Comparison of ENCODE assay signal across 11 cellular contexts in genomic region chr17:68377771-68378201, GRCh38.
A peak's percentile ranks its signal among the peaks of the same experiment; 100 is the strongest.
DNase-seq lines count a peak whose midpoint lies in the region; ATAC-seq and TF ChIP-seq lines count a peak whose summit lies in the region.
"Had no signal": no experiment of that assay in that cellular context is flagged by ENCODE, and none has a peak within 500 bp of the region (broad histone marks: within the 10 kb centered on the region; RNA-seq: fewer than 3 reads in every experiment).

No MANE protein-coding gene starts in this region.

- H3K4me1 Mint-ChIP-seq in stimulated activated naive B cell treated with anti-CD40 and anti-IgM and Interleukin-4, amounts not matched to agents 10 μg/mL and 1 μg/mL and 100 μg/mL, for 72 hours: no peaks in the 10 kb centered on the region

- intact Hi-C loops in heart left ventricle (cut with DNase I): loop anchor here in 3 of 10 donors (2.0 to 10.0 kb wide), 3 partner anchors 21 to 85 kb away; partner anchors contain the start of genes ARSG (in 3 of the 3) and SLC16A6 (in 3 of the 3)
- intact Hi-C loops in left ventricle myocardium superior (cut with micrococcal nuclease): no loop called here
- intact Hi-C loops in colonic mucosa (cut with DNase I): no loop called here
- intact Hi-C loops in transverse colon (cut with DNase I; ENCODE audit: low total_unique reads): no loop called here

- H3K36me3 Mint-ChIP-seq in stimulated activated naive B cell treated with anti-CD40 and anti-IgM and Interleukin-4, amounts not matched to agents 10 μg/mL and 1 μg/mL and 100 μg/mL, for 72 hours: peaks cover 0 to 5% of the 10 kb centered on the region in 2 donors

- ATAC-seq in heart left ventricle (no peak), left ventricle myocardium superior (no peak)
- ATAC-seq in stimulated activated naive B cell treated with anti-CD40 and anti-IgM and Interleukin-4, amounts not matched to agents 10 μg/mL and 1 μg/mL and 100 μg/mL, for 72 hours (replicated peaks): no peak

- TF ChIP-seq POLR2A in heart left ventricle (IDR thresholded peaks at IDR 0.05): no peak
- no peak for TF ChIP-seq POLR2A in transverse colon (IDR thresholded peaks at IDR 0.05)

- DNase-seq in heart left ventricle (peak in 1 of 5 donors; percentile 26), left ventricle myocardium superior (no peak), colonic mucosa (no peak), transverse colon (no peak), NCI-H774 (lab: John Stamatoyannopoulos, UW) (no peak), NCI-H1092 (lab: John Stamatoyannopoulos, UW) (no peak)
- no peak for DNase-seq in stimulated activated naive B cell treated with anti-CD40 and anti-IgM and Interleukin-4, amounts not matched to agents 10 μg/mL and 1 μg/mL and 100 μg/mL, for 72 hours
- DNase-seq: activated CD4-positive, alpha-beta T cell treated with anti-CD3 and anti-CD28 coated beads, Interleukin-2, amount 10 ng/mL, durations not matched to agents 7 days and 5 days; glutamatergic neuron; OCI-M1 had no signal

- no peak overlapping the region for H3K4me3 Mint-ChIP-seq in stimulated activated naive B cell treated with anti-CD40 and anti-IgM and Interleukin-4, amounts not matched to agents 10 μg/mL and 1 μg/mL and 100 μg/mL, for 72 hours
- H3K4me3 Mint-ChIP-seq: activated CD4-positive, alpha-beta T cell treated with anti-CD3 and anti-CD28 coated beads, Interleukin-2, amount 10 ng/mL, durations not matched to agents 7 days and 5 days had no signal

- H3K36me3 ChIP-seq in heart left ventricle (no peaks in the 10 kb centered on the region), colonic mucosa (no peaks in the 10 kb centered on the region), muscle layer of duodenum (ENCODE audit: control insufficient read depth in 1 of 2, insufficient read depth in 2 of 2, low read length in 2 of 2) (peaks cover 0 to 12% of the 10 kb centered on the region in 2 donors), transverse colon (no peaks in the 10 kb centered on the region)

- H3K9me3 ChIP-seq in heart left ventricle: no peaks in the 10 kb centered on the region
- no peaks in the 10 kb centered on the region for H3K9me3 ChIP-seq in colonic mucosa
- H3K9me3 ChIP-seq in muscle layer of duodenum (ENCODE audit: control insufficient read depth in 1 of 2, low read length in 2 of 2): no peaks in the 10 kb centered on the region
- H3K9me3 ChIP-seq in transverse colon: no peaks in the 10 kb centered on the region

- H3K4me1 ChIP-seq in heart left ventricle (peaks cover 7 to 52% (median 33%) of the 10 kb centered on the region in 12 donors), colonic mucosa (no peaks in the 10 kb centered on the region), muscle layer of duodenum (ENCODE audit: control insufficient read depth in 1 of 2, insufficient read depth in 2 of 2, low read length in 2 of 2) (no peaks in the 10 kb centered on the region), transverse colon (peaks cover 0 to 18% (median 2%) of the 10 kb centered on the region in 4 donors)

- peaks cover 0 to 13% of the 10 kb centered on the region in 2 donors for H3K27me3 Mint-ChIP-seq in stimulated activated naive B cell treated with anti-CD40 and anti-IgM and Interleukin-4, amounts not matched to agents 10 μg/mL and 1 μg/mL and 100 μg/mL, for 72 hours
- H3K27me3 Mint-ChIP-seq: activated CD4-positive, alpha-beta T cell treated with anti-CD3 and anti-CD28 coated beads, Interleukin-2, amount 10 ng/mL, durations not matched to agents 7 days and 5 days had no signal

- WGBS in heart left ventricle, 4 donors: 37 to 62% (median 49%) methylated on average over 4 to 5 of the region's 5 CpGs
- WGBS in transverse colon (ENCODE audit: low coverage in 1 of 2), 2 donors: 73% methylated on average over 5 of the region's 5 CpGs; no CpG with 5 or more reads in 1 of the 2 donors

- H3K4me3 ChIP-seq in heart left ventricle (peak overlapping the region in 7 of 12 donors; percentile 8 to 31 (median 17)), colonic mucosa (no peak overlapping the region), muscle layer of duodenum (ENCODE audit: low read depth in 1 of 2, low read length in 2 of 2) (peak overlapping the region in 1 of 2 donors; percentile 15), transverse colon (no peak overlapping the region)

- no peak overlapping the region for H3K27ac Mint-ChIP-seq in stimulated activated naive B cell treated with anti-CD40 and anti-IgM and Interleukin-4, amounts not matched to agents 10 μg/mL and 1 μg/mL and 100 μg/mL, for 72 hours
- H3K27ac Mint-ChIP-seq: activated CD4-positive, alpha-beta T cell treated with anti-CD3 and anti-CD28 coated beads, Interleukin-2, amount 10 ng/mL, durations not matched to agents 7 days and 5 days had no signal

- H3K27ac ChIP-seq in heart left ventricle: peak overlapping the region; percentile 87 to 99 (median 96)
- peak overlapping the region; percentile 53 for H3K27ac ChIP-seq in colonic mucosa
- H3K27ac ChIP-seq in muscle layer of duodenum (ENCODE audit: low read length): peak overlapping the region; percentile 87
- peak overlapping the region; percentile 72 to 88 (median 82) for H3K27ac ChIP-seq in transverse colon

- TF ChIP-seq EP300 in transverse colon (IDR thresholded peaks at IDR 0.05; ENCODE audit: low read depth): no peak

- H3K27me3 ChIP-seq in heart left ventricle (no peaks in the 10 kb centered on the region), colonic mucosa (no peaks in the 10 kb centered on the region), muscle layer of duodenum (ENCODE audit: low read depth, low read length) (no peaks in the 10 kb centered on the region), transverse colon (no peaks in the 10 kb centered on the region)

- no peaks in the 10 kb centered on the region for H3K9me3 Mint-ChIP-seq in stimulated activated naive B cell treated with anti-CD40 and anti-IgM and Interleukin-4, amounts not matched to agents 10 μg/mL and 1 μg/mL and 100 μg/mL, for 72 hours
- H3K9me3 Mint-ChIP-seq: activated CD4-positive, alpha-beta T cell treated with anti-CD3 and anti-CD28 coated beads, Interleukin-2, amount 10 ng/mL, durations not matched to agents 7 days and 5 days had no signal

- TF ChIP-seq CTCF in heart left ventricle (IDR thresholded peaks at IDR 0.05): no peak
- no peak for TF ChIP-seq CTCF in colonic mucosa (IDR thresholded peaks at IDR 0.05)
- TF ChIP-seq CTCF in transverse colon (IDR thresholded peaks at IDR 0.05): no peak

- in situ Hi-C loops in transverse colon (cut with MboI; ENCODE audit: low pct_ligation_motif_present in 1 of 4, low pct_unique_long_range_greater_than_20kb in 1 of 4, low sequenced_read_pairs in 3 of 4): no loop called here

- peak overlapping the region; percentile 21 to 24 for H3K9ac ChIP-seq in colonic mucosa (ENCODE audit: low read depth in 2 of 2, low read length in 2 of 2)

Comparison
In these comparisons a context has a peak if more than half of its experiments do, and no peak if none do; other contexts are left out.
1. H3K4me3 ChIP-seq: peak in heart left ventricle (7 of 12); none in colonic mucosa (single experiment) and transverse colon (0 of 4).
2. Peak in every context shown above with its lines, with median percentiles within 50 percentile points of each other: H3K27ac ChIP-seq.